2 cellular contexts compared by ENCODE assay signal in genomic region chr6:5817869-5818268, GRCh38.
TF ChIP-seq lines count a peak whose summit lies in the region.

No MANE protein-coding gene starts in this region.

TF ChIP-seq in HepG2, 621 proteins besides CTCF, POLR2A, EP300 and RAD21 (continued from another document):
- TF ChIP-seq, protein P1, sequence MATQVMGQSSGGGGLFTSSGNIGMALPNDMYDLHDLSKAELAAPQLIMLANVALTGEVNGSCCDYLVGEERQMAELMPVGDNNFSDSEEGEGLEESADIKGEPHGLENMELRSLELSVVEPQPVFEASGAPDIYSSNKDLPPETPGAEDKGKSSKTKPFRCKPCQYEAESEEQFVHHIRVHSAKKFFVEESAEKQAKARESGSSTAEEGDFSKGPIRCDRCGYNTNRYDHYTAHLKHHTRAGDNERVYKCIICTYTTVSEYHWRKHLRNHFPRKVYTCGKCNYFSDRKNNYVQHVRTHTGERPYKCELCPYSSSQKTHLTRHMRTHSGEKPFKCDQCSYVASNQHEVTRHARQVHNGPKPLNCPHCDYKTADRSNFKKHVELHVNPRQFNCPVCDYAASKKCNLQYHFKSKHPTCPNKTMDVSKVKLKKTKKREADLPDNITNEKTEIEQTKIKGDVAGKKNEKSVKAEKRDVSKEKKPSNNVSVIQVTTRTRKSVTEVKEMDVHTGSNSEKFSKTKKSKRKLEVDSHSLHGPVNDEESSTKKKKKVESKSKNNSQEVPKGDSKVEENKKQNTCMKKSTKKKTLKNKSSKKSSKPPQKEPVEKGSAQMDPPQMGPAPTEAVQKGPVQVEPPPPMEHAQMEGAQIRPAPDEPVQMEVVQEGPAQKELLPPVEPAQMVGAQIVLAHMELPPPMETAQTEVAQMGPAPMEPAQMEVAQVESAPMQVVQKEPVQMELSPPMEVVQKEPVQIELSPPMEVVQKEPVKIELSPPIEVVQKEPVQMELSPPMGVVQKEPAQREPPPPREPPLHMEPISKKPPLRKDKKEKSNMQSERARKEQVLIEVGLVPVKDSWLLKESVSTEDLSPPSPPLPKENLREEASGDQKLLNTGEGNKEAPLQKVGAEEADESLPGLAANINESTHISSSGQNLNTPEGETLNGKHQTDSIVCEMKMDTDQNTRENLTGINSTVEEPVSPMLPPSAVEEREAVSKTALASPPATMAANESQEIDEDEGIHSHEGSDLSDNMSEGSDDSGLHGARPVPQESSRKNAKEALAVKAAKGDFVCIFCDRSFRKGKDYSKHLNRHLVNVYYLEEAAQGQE (IDR thresholded peaks at IDR 0.05; ENCODE audit: borderline replicate concordance in 1 of 2, low read depth in 1 of 2, low read length in 2 of 2): peak; percentile 7 to 80; a peak in 3 of 4 replicates
- TF ChIP-seq ZNF207 (IDR thresholded peaks at IDR 0.05; ENCODE audit: borderline replicate concordance) (no peak), CC2D1A (CRISPR knock-in tag; IDR thresholded peaks at IDR 0.05) (no peak), MIER2 (CRISPR knock-in tag; IDR thresholded peaks at IDR 0.05) (peak; percentile 66), ZNF230 (CRISPR knock-in tag; IDR thresholded peaks at IDR 0.05) (no peak)

TF ChIP-seq in Ishikawa, 13 proteins besides CTCF, POLR2A, EP300 and RAD21 (continued from another document):
- TF ChIP-seq, protein P1 (IDR thresholded peaks at IDR 0.05; ENCODE audit: low read depth): peak; percentile 83
- TF ChIP-seq ZBTB7A (IDR thresholded peaks at IDR 0.05; ENCODE audit: low read depth): no peak
- TF ChIP-seq EGR1 (IDR thresholded peaks at IDR 0.05): no peak
- TF ChIP-seq NFIC (IDR thresholded peaks at IDR 0.05): no peak
- no peak for TF ChIP-seq CREB1 (IDR thresholded peaks at IDR 0.05; ENCODE audit: low read depth)
- TF ChIP-seq TCF12 (IDR thresholded peaks at IDR 0.05; ENCODE audit: low read depth): no peak
